11 cellular contexts compared by ENCODE assay signal in the genomic region with DNA sequence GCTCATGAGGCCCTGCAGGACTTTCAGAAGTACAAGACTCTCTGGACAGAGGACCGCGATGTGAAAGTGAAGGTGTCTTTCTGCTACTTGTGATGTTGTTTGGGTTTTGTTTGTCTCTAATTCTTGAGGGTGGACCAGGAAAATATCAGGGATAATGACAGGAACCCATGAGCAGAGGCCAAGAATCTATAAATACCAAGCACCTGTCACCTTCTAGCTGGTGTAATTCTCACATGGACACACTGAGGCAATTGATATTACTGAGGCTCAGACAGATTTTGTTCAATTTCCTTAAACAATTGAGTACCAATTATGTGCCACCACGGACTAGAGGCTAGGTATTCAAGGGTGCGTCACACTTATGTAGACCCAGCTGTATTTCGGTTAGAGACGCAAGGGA.
"Had no signal": no experiment of that assay in that cellular context is flagged by ENCODE, and none has a peak within 500 bp of the region (broad histone marks: within the 10 kb centered on the region; RNA-seq: fewer than 3 reads in every experiment).

No MANE protein-coding gene starts in this region.

- H3K36me3 ChIP-seq: HAP-1 had no signal

- H3K9ac ChIP-seq: GM23248 had no signal

- H3K27ac ChIP-seq: GM23248 had no signal

- DNase-seq: GM23248, GOT3, H7, H9, HCEC 1CT, HFFc6 had no signal

- H3K27ac Mint-ChIP-seq: GM23338, H9, HFFc6 had no signal

- H3K4me3 Mint-ChIP-seq: GM23338, H9, HFFc6 had no signal

- H3K4me1 ChIP-seq: HAP-1 had no signal

- H3K4me1 Mint-ChIP-seq: GM23338, H9 had no signal

- H3K9me3 Mint-ChIP-seq: GM23338, H9, HFFc6 had no signal

- FAIRE-seq: H1, H54 had no signal

- H3K9me3 ChIP-seq: HAP-1 had no signal

- H3K4me3 ChIP-seq: GM23248, GM23338, HAP-1 had no signal

- ATAC-seq: GM23338, HCT116 had no signal
